Comparison of ENCODE assay signal across 1 cellular context in the genomic region with DNA sequence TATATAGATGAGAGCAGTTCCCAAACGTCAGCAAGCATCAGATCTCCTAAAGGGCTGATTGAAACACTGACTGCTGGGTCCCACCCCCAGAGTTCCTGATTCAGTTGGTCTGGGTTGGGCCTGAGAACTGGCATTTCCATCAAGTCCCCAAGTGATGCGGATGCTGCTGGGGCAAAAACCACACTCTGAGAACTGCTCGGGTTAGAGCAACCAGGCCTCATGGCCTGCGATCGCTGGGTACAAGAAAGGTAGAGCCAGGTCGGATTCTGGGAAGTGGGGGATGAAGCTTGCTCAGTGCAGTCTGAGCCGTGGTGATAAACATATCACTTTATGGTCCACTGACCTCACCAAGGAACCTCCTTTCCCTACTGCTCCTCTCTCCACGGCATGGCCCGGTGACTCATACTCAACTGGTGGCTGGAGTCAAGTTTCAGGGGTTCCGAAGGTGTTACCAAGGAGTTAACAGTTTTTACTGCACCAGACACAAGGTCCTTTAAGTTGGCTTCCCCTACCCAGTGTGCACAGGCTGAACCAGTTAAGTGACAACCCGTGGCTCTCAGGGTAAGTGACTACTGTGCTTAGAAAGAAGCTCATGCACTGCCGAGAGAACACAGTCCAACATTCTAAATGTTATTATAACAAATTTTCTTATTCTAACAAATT.
TF ChIP-seq lines count a peak whose summit lies in the region.

No MANE protein-coding gene starts in this region.

TF ChIP-seq in K562, 482 proteins besides CTCF, POLR2A, EP300 and RAD21 (continued from another document and continues in another):
- TF ChIP-seq RREB1 (CRISPR knock-in tag; IDR thresholded peaks at IDR 0.05) (peak; percentile 56; the same call in 1 of the 2 replicates), HMG20A (CRISPR knock-in tag; conservative IDR thresholded peaks at IDR 0.05) (no peak), ETS1 (conservative IDR thresholded peaks at IDR 0.05; ENCODE audit: control insufficient read depth, low read depth, low read length) (no peak), JUND (IDR thresholded peaks at IDR 0.05; ENCODE audit: borderline replicate concordance, low read depth, low read length) (peak; percentile 100), JUND (tag; IDR thresholded peaks at IDR 0.05; ENCODE audit: borderline replicate concordance, low read depth, low read length) (peak; percentile 100), KHSRP (IDR thresholded peaks at IDR 0.05) (no peak), ZNF143 (CRISPR knock-in tag; IDR thresholded peaks at IDR 0.05) (no peak), ZNF561 (CRISPR knock-in tag; conservative IDR thresholded peaks at IDR 0.05) (no peak), ZNF445 (CRISPR knock-in tag; IDR thresholded peaks at IDR 0.05; ENCODE audit: low read depth) (no peak), HES1 (IDR thresholded peaks at IDR 0.05; ENCODE audit: low read depth) (no peak; the same call in 1 of the 2 replicates), ZNF609 (CRISPR knock-in tag; IDR thresholded peaks at IDR 0.05; ENCODE audit: borderline replicate concordance) (no peak), ZBED1 (IDR thresholded peaks at IDR 0.05) (peak; percentile 84), HMGN3 (IDR thresholded peaks at IDR 0.05; ENCODE audit: borderline replicate concordance, extremely low read depth, insufficient read length, low read depth, low read length) (peak; percentile 87), MEF2A (IDR thresholded peaks at IDR 0.05; ENCODE audit: control insufficient read depth, low read depth, low read length) (peak; percentile 53; the same call in 1 of the 2 replicates), FIP1L1 (IDR thresholded peaks at IDR 0.05; ENCODE audit: low read depth, low read length, poor library complexity, severe bottlenecking) (no peak), PHF21A (IDR thresholded peaks at IDR 0.05; ENCODE audit: borderline replicate concordance, low read depth) (no peak), ZNF830 (CRISPR knock-in tag; IDR thresholded peaks at IDR 0.05) (no peak), HNRNPL (IDR thresholded peaks at IDR 0.05; ENCODE audit: low read depth, low read length) (no peak), PHF8 (IDR thresholded peaks at IDR 0.05; ENCODE audit: borderline replicate concordance, low read length) (peak; percentile 13; the same call in 1 of the 2 replicates), TGIF2 (CRISPR knock-in tag; IDR thresholded peaks at IDR 0.05) (no peak), CAMTA2 (CRISPR knock-in tag; conservative IDR thresholded peaks at IDR 0.05) (no peak), EHMT2 (IDR thresholded peaks at IDR 0.05) (peak; percentile 86), ZNF583 (CRISPR knock-in tag; IDR thresholded peaks at IDR 0.05) (peak; percentile 80; the same call in 1 of the 2 replicates), SMARCB1 (IDR thresholded peaks at IDR 0.05; ENCODE audit: insufficient read length, low read depth) (peak; percentile 49), TEAD4 (IDR thresholded peaks at IDR 0.05; ENCODE audit: low read length) (peak; percentile 92), TEAD4 (CRISPR knock-in tag; IDR thresholded peaks at IDR 0.05; ENCODE audit: borderline replicate concordance) (no peak), GATAD2B (IDR thresholded peaks at IDR 0.05; ENCODE audit: borderline replicate concordance) (no peak), ZNF717 (CRISPR knock-in tag; IDR thresholded peaks at IDR 0.05) (no peak), SRSF1 (IDR thresholded peaks at IDR 0.05; ENCODE audit: low read depth, low read length) (no peak), ZNF75A (CRISPR knock-in tag; IDR thresholded peaks at IDR 0.05) (no peak), TBP (optimal IDR thresholded peaks at IDR 0.05; ENCODE audit: low read depth, low read length) (peak; percentile 45), HDGF (IDR thresholded peaks at IDR 0.05) (no peak), POU5F1 (IDR thresholded peaks at IDR 0.05; ENCODE audit: borderline replicate concordance, low read depth, low read length, partially characterized antibody) (no peak)
- TF ChIP-seq, protein P1, sequence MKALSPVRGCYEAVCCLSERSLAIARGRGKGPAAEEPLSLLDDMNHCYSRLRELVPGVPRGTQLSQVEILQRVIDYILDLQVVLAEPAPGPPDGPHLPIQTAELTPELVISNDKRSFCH (CRISPR knock-in tag; IDR thresholded peaks at IDR 0.05): no peak
- TF ChIP-seq, protein P1 (tag; IDR thresholded peaks at IDR 0.05): peak; percentile 67
- TF ChIP-seq, protein P2, sequence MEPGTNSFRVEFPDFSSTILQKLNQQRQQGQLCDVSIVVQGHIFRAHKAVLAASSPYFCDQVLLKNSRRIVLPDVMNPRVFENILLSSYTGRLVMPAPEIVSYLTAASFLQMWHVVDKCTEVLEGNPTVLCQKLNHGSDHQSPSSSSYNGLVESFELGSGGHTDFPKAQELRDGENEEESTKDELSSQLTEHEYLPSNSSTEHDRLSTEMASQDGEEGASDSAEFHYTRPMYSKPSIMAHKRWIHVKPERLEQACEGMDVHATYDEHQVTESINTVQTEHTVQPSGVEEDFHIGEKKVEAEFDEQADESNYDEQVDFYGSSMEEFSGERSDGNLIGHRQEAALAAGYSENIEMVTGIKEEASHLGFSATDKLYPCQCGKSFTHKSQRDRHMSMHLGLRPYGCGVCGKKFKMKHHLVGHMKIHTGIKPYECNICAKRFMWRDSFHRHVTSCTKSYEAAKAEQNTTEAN (CRISPR knock-in tag; IDR thresholded peaks at IDR 0.05): no peak
- TF ChIP-seq, protein P3, sequence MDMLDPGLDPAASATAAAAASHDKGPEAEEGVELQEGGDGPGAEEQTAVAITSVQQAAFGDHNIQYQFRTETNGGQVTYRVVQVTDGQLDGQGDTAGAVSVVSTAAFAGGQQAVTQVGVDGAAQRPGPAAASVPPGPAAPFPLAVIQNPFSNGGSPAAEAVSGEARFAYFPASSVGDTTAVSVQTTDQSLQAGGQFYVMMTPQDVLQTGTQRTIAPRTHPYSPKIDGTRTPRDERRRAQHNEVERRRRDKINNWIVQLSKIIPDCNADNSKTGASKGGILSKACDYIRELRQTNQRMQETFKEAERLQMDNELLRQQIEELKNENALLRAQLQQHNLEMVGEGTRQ (CRISPR knock-in tag; IDR thresholded peaks at IDR 0.05): no peak
- TF ChIP-seq, protein P4, sequence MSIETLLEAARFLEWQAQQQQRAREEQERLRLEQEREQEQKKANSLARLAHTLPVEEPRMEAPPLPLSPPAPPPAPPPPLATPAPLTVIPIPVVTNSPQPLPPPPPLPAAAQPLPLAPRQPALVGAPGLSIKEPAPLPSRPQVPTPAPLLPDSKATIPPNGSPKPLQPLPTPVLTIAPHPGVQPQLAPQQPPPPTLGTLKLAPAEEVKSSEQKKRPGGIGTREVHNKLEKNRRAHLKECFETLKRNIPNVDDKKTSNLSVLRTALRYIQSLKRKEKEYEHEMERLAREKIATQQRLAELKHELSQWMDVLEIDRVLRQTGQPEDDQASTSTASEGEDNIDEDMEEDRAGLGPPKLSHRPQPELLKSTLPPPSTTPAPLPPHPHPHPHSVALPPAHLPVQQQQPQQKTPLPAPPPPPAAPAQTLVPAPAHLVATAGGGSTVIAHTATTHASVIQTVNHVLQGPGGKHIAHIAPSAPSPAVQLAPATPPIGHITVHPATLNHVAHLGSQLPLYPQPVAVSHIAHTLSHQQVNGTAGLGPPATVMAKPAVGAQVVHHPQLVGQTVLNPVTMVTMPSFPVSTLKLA (conservative IDR thresholded peaks at IDR 0.05): peak; percentile 52 to 83; a peak in 3 of 4 replicates
- TF ChIP-seq, protein P5, sequence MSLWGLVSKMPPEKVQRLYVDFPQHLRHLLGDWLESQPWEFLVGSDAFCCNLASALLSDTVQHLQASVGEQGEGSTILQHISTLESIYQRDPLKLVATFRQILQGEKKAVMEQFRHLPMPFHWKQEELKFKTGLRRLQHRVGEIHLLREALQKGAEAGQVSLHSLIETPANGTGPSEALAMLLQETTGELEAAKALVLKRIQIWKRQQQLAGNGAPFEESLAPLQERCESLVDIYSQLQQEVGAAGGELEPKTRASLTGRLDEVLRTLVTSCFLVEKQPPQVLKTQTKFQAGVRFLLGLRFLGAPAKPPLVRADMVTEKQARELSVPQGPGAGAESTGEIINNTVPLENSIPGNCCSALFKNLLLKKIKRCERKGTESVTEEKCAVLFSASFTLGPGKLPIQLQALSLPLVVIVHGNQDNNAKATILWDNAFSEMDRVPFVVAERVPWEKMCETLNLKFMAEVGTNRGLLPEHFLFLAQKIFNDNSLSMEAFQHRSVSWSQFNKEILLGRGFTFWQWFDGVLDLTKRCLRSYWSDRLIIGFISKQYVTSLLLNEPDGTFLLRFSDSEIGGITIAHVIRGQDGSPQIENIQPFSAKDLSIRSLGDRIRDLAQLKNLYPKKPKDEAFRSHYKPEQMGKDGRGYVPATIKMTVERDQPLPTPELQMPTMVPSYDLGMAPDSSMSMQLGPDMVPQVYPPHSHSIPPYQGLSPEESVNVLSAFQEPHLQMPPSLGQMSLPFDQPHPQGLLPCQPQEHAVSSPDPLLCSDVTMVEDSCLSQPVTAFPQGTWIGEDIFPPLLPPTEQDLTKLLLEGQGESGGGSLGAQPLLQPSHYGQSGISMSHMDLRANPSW (CRISPR knock-in tag; IDR thresholded peaks at IDR 0.05): no peak
